13 cellular contexts compared by ENCODE assay signal in genomic region chrX:3443186-3443585, GRCh38.
"Had no signal": no experiment of that assay in that cellular context is flagged by ENCODE, and none has a peak within 500 bp of the region (broad histone marks: within the 10 kb centered on the region; RNA-seq: fewer than 3 reads in every experiment).

No MANE protein-coding gene starts in this region.

- H3K9me3 ChIP-seq: esophagus squamous epithelium, lower lobe of right lung, testis had no signal

- H3K27me3 ChIP-seq: esophagus squamous epithelium, hepatocyte, testis had no signal

- DNase-seq: activated CD4-positive, alpha-beta T cell treated with anti-CD3 and anti-CD28 coated beads for 36 hours; activated CD4-positive, alpha-beta T cell treated with anti-CD3 and anti-CD28 coated beads, Interleukin-2, amount 50 U/mL, for 48 hours; activated gamma-delta T cell treated with Interleukin-2 at 50 U/mL for 16 hours; dermis blood vessel endothelial cell; effector memory CD8-positive, alpha-beta T cell; esophagus squamous epithelium; left colon; lower lobe of right lung; stimulated activated CD4-positive, alpha-beta T cell treated with anti-CD3 and anti-CD28 coated beads, Interleukin-4, amount 100 ng/mL, for 24 hours; testis had no signal

- H3K4me1 ChIP-seq: esophagus squamous epithelium, lower lobe of right lung, testis had no signal

- H3K36me3 ChIP-seq: esophagus squamous epithelium, lower lobe of right lung had no signal

- H3K79me2 ChIP-seq: hepatocyte had no signal

- FAIRE-seq: islet of Langerhans, TTC549 had no signal

- H2AFZ ChIP-seq: hepatocyte had no signal

- H3K27ac ChIP-seq: esophagus squamous epithelium, hepatocyte, lower lobe of right lung, testis had no signal

- H3K4me3 ChIP-seq: esophagus squamous epithelium, hepatocyte, lower lobe of right lung, testis had no signal

- H3K4me2 ChIP-seq: hepatocyte had no signal
